ENCODE assay signal across 2 cellular contexts in the genomic region with DNA sequence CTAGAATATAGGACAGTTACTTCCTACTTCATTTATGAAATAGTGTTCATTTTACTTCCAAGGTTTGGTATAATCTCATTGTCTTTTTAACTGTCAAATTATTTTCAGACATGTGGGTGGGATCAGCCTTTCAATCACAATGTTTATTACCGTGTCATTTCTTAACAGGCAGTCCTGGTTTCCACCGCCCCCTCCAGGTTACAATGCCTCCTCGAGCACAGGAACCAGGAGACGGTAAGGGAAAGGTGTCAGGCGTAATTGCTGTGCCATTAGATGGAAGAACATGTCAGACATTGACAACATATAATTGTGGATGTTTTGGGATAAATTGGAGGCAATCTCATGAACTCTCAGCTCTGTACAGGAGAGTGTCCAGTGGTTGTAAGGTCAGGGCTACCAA.
TF ChIP-seq lines count a peak whose summit lies in the region.

No MANE protein-coding gene starts in this region.

TF ChIP-seq in GM23338, 12 proteins besides CTCF, POLR2A, EP300 and RAD21 (continues in another document):
- TF ChIP-seq ZNF331 (CRISPR knock-in tag; IDR thresholded peaks at IDR 0.05; ENCODE audit: low read depth) = no peak
- TF ChIP-seq, protein P1, sequence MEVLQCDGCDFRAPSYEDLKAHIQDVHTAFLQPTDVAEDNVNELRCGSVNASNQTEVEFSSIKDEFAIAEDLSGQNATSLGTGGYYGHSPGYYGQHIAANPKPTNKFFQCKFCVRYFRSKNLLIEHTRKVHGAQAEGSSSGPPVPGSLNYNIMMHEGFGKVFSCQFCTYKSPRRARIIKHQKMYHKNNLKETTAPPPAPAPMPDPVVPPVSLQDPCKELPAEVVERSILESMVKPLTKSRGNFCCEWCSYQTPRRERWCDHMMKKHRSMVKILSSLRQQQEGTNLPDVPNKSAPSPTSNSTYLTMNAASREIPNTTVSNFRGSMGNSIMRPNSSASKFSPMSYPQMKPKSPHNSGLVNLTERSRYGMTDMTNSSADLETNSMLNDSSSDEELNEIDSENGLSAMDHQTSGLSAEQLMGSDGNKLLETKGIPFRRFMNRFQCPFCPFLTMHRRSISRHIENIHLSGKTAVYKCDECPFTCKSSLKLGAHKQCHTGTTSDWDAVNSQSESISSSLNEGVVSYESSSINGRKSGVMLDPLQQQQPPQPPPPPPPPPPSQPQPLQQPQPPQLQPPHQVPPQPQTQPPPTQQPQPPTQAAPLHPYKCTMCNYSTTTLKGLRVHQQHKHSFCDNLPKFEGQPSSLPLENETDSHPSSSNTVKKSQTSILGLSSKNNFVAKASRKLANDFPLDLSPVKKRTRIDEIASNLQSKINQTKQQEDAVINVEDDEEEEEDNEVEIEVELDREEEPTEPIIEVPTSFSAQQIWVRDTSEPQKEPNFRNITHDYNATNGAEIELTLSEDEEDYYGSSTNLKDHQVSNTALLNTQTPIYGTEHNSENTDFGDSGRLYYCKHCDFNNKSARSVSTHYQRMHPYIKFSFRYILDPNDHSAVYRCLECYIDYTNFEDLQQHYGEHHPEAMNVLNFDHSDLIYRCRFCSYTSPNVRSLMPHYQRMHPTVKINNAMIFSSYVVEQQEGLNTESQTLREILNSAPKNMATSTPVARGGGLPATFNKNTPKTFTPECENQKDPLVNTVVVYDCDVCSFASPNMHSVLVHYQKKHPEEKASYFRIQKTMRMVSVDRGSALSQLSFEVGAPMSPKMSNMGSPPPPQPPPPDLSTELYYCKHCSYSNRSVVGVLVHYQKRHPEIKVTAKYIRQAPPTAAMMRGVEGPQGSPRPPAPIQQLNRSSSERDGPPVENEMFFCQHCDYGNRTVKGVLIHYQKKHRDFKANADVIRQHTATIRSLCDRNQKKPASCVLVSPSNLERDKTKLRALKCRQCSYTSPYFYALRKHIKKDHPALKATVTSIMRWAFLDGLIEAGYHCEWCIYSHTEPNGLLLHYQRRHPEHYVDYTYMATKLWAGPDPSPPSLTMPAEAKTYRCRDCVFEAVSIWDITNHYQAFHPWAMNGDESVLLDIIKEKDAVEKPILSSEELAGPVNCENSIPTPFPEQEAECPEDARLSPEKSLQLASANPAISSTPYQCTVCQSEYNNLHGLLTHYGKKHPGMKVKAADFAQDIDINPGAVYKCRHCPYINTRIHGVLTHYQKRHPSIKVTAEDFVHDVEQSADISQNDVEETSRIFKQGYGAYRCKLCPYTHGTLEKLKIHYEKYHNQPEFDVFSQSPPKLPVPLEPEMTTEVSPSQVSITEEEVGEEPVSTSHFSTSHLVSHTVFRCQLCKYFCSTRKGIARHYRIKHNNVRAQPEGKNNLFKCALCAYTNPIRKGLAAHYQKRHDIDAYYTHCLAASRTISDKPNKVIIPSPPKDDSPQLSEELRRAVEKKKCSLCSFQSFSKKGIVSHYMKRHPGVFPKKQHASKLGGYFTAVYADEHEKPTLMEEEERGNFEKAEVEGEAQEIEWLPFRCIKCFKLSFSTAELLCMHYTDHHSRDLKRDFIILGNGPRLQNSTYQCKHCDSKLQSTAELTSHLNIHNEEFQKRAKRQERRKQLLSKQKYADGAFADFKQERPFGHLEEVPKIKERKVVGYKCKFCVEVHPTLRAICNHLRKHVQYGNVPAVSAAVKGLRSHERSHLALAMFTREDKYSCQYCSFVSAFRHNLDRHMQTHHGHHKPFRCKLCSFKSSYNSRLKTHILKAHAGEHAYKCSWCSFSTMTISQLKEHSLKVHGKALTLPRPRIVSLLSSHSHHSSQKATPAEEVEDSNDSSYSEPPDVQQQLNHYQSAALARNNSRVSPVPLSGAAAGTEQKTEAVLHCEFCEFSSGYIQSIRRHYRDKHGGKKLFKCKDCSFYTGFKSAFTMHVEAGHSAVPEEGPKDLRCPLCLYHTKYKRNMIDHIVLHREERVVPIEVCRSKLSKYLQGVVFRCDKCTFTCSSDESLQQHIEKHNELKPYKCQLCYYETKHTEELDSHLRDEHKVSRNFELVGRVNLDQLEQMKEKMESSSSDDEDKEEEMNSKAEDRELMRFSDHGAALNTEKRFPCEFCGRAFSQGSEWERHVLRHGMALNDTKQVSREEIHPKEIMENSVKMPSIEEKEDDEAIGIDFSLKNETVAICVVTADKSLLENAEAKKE (CRISPR knock-in tag; IDR thresholded peaks at IDR 0.05) = no peak
- no peak for TF ChIP-seq JUNB (IDR thresholded peaks at IDR 0.05; ENCODE audit: unreplicated experiment)
- TF ChIP-seq, protein P2, sequence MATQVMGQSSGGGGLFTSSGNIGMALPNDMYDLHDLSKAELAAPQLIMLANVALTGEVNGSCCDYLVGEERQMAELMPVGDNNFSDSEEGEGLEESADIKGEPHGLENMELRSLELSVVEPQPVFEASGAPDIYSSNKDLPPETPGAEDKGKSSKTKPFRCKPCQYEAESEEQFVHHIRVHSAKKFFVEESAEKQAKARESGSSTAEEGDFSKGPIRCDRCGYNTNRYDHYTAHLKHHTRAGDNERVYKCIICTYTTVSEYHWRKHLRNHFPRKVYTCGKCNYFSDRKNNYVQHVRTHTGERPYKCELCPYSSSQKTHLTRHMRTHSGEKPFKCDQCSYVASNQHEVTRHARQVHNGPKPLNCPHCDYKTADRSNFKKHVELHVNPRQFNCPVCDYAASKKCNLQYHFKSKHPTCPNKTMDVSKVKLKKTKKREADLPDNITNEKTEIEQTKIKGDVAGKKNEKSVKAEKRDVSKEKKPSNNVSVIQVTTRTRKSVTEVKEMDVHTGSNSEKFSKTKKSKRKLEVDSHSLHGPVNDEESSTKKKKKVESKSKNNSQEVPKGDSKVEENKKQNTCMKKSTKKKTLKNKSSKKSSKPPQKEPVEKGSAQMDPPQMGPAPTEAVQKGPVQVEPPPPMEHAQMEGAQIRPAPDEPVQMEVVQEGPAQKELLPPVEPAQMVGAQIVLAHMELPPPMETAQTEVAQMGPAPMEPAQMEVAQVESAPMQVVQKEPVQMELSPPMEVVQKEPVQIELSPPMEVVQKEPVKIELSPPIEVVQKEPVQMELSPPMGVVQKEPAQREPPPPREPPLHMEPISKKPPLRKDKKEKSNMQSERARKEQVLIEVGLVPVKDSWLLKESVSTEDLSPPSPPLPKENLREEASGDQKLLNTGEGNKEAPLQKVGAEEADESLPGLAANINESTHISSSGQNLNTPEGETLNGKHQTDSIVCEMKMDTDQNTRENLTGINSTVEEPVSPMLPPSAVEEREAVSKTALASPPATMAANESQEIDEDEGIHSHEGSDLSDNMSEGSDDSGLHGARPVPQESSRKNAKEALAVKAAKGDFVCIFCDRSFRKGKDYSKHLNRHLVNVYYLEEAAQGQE (IDR thresholded peaks at IDR 0.05; ENCODE audit: unreplicated experiment) = no peak
- TF ChIP-seq, protein P3, sequence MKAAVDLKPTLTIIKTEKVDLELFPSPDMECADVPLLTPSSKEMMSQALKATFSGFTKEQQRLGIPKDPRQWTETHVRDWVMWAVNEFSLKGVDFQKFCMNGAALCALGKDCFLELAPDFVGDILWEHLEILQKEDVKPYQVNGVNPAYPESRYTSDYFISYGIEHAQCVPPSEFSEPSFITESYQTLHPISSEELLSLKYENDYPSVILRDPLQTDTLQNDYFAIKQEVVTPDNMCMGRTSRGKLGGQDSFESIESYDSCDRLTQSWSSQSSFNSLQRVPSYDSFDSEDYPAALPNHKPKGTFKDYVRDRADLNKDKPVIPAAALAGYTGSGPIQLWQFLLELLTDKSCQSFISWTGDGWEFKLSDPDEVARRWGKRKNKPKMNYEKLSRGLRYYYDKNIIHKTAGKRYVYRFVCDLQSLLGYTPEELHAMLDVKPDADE (IDR thresholded peaks at IDR 0.05) = no peak
- TF ChIP-seq CREB1 (CRISPR knock-in tag; IDR thresholded peaks at IDR 0.05; ENCODE audit: low read depth) = no peak
- no peak for TF ChIP-seq EZH2phosphoT487 (IDR thresholded peaks at IDR 0.05; ENCODE audit: unreplicated experiment)
- no peak for TF ChIP-seq ZNF114 (CRISPR knock-in tag; IDR thresholded peaks at IDR 0.05)
- no peak for TF ChIP-seq EZH2 (IDR thresholded peaks at IDR 0.05; ENCODE audit: low read depth, unreplicated experiment)
- TF ChIP-seq STAT1 (IDR thresholded peaks at IDR 0.05; ENCODE audit: unreplicated experiment) = no peak

TF ChIP-seq in WTC11, 78 proteins besides CTCF, POLR2A, EP300 and RAD21:
- TF ChIP-seq ZNF232 (CRISPR knock-in tag; IDR thresholded peaks at IDR 0.05) (no peak), GTF2I (CRISPR knock-in tag; conservative IDR thresholded peaks at IDR 0.05) (no peak), MXD4 (CRISPR knock-in tag; IDR thresholded peaks at IDR 0.05; ENCODE audit: borderline replicate concordance) (no peak), NR1H2 (CRISPR knock-in tag; IDR thresholded peaks at IDR 0.05) (no peak), OVOL2 (CRISPR knock-in tag; IDR thresholded peaks at IDR 0.05; ENCODE audit: borderline replicate concordance) (no peak), ZBTB21 (CRISPR knock-in tag; IDR thresholded peaks at IDR 0.05; ENCODE audit: borderline replicate concordance) (no peak), RELA (CRISPR knock-in tag; IDR thresholded peaks at IDR 0.05; ENCODE audit: borderline replicate concordance) (no peak), ZNF416 (CRISPR knock-in tag; IDR thresholded peaks at IDR 0.05) (no peak), JUN (CRISPR knock-in tag; IDR thresholded peaks at IDR 0.05) (no peak), ZNF138 (CRISPR knock-in tag; conservative IDR thresholded peaks at IDR 0.05) (no peak), JAZF1 (CRISPR knock-in tag; IDR thresholded peaks at IDR 0.05) (no peak)
- TF ChIP-seq, protein P4, sequence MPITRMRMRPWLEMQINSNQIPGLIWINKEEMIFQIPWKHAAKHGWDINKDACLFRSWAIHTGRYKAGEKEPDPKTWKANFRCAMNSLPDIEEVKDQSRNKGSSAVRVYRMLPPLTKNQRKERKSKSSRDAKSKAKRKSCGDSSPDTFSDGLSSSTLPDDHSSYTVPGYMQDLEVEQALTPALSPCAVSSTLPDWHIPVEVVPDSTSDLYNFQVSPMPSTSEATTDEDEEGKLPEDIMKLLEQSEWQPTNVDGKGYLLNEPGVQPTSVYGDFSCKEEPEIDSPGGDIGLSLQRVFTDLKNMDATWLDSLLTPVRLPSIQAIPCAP (CRISPR knock-in tag; IDR thresholded peaks at IDR 0.05) = no peak
- TF ChIP-seq, protein P5, sequence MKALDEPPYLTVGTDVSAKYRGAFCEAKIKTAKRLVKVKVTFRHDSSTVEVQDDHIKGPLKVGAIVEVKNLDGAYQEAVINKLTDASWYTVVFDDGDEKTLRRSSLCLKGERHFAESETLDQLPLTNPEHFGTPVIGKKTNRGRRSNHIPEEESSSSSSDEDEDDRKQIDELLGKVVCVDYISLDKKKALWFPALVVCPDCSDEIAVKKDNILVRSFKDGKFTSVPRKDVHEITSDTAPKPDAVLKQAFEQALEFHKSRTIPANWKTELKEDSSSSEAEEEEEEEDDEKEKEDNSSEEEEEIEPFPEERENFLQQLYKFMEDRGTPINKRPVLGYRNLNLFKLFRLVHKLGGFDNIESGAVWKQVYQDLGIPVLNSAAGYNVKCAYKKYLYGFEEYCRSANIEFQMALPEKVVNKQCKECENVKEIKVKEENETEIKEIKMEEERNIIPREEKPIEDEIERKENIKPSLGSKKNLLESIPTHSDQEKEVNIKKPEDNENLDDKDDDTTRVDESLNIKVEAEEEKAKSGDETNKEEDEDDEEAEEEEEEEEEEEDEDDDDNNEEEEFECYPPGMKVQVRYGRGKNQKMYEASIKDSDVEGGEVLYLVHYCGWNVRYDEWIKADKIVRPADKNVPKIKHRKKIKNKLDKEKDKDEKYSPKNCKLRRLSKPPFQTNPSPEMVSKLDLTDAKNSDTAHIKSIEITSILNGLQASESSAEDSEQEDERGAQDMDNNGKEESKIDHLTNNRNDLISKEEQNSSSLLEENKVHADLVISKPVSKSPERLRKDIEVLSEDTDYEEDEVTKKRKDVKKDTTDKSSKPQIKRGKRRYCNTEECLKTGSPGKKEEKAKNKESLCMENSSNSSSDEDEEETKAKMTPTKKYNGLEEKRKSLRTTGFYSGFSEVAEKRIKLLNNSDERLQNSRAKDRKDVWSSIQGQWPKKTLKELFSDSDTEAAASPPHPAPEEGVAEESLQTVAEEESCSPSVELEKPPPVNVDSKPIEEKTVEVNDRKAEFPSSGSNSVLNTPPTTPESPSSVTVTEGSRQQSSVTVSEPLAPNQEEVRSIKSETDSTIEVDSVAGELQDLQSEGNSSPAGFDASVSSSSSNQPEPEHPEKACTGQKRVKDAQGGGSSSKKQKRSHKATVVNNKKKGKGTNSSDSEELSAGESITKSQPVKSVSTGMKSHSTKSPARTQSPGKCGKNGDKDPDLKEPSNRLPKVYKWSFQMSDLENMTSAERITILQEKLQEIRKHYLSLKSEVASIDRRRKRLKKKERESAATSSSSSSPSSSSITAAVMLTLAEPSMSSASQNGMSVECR (CRISPR knock-in tag; IDR thresholded peaks at IDR 0.05; ENCODE audit: borderline replicate concordance) = no peak
TF ChIP-seq in WTC11: peak in this region for 0.
